28 cellular contexts compared by ENCODE assay signal in genomic region chr5:99651296-99651695, GRCh38.
"Had no signal": no experiment of that assay in that cellular context is flagged by ENCODE, and none has a peak within 500 bp of the region (broad histone marks: within the 10 kb centered on the region; RNA-seq: fewer than 3 reads in every experiment).

No MANE protein-coding gene starts in this region.

- H3K36me3 ChIP-seq: neural progenitor cell, ovary, spleen, suprapubic skin, tibial artery, transverse colon, upper lobe of right lung, uterus had no signal

- H3K4me2 ChIP-seq: neural progenitor cell, smooth muscle cell had no signal

- H3K4me1 ChIP-seq: neural progenitor cell, parathyroid adenoma, psoas muscle, spleen, suprapubic skin, testis, tibial artery, transverse colon, upper lobe of right lung, uterus had no signal

- H3K79me2 ChIP-seq: parathyroid adenoma had no signal

- DNase-seq: natural killer cell; occipital lobe; ovary; posterior cingulate gyrus; psoas muscle; right cardiac atrium; spleen; stimulated activated CD4-positive, alpha-beta T cell treated with anti-CD3 and anti-CD28 coated beads, Interleukin-12 subunit alpha, Interleukin-12 subunit beta, amount 100 ng/mL, for 4 hours; stimulated activated CD4-positive, alpha-beta T cell treated with anti-CD3 and anti-CD28 coated beads, Interleukin-1b, Interleukin-23, amount 100 ng/mL, for 48 hours; stimulated activated CD4-positive, alpha-beta T cell treated with anti-CD3 and anti-CD28 coated beads, Interleukin-4, amount 100 ng/mL, for 1 hour; stimulated activated CD4-positive, alpha-beta T cell treated with anti-CD3 and anti-CD28 coated beads, Interleukin-4, amount 100 ng/mL, for 4 hours; stimulated activated CD8-positive, alpha-beta memory T cell treated with anti-CD3 and anti-CD28 coated beads, Interleukin-4, amount 100 ng/mL, for 48 hours; stimulated activated naive CD4-positive, alpha-beta T cell; stimulated activated naive CD8-positive, alpha-beta T cell treated with anti-CD3 and anti-CD28 coated beads, Interleukin-15, amount 100 ng/mL, for 72 hours; stimulated activated naive CD8-positive, alpha-beta T cell treated with anti-CD3 and anti-CD28 coated beads, Interleukin-15, Interleukin-2, amounts not matched to agents 100 U/mL and 50 U/mL, for 24 hours; substantia nigra; testis; tibial artery; transverse colon; upper lobe of right lung; uterus had no signal

- H3K9ac ChIP-seq: neural progenitor cell, parathyroid adenoma had no signal

- H2AFZ ChIP-seq: neural progenitor cell, parathyroid adenoma had no signal

- H3K27me3 ChIP-seq: neural progenitor cell, spleen, suprapubic skin, testis, tibial artery, transverse colon, upper lobe of right lung, uterus had no signal

- H3K9me3 ChIP-seq: ovary, psoas muscle, spleen, suprapubic skin, testis, tibial artery, transverse colon, upper lobe of right lung, uterus had no signal

- H3K27ac ChIP-seq: neural progenitor cell, ovary, parathyroid adenoma, psoas muscle, skin epidermis, spleen, suprapubic skin, testis, tibial artery, transverse colon, upper lobe of right lung, uterus had no signal

- ATAC-seq: natural killer cell; psoas muscle; right cardiac atrium; sciatic nerve; stimulated activated memory B cell treated with anti-CD40 and anti-IgM and Interleukin-4, amounts not matched to agents 10 μg/mL and 1 μg/mL and 100 μg/mL, for 72 hours; stimulated activated naive CD8-positive, alpha-beta T cell treated with anti-CD3 and anti-CD28 coated beads, Interleukin-15, amount 100 ng/mL, for 72 hours; stimulated activated naive CD8-positive, alpha-beta T cell treated with anti-CD3 and anti-CD28 coated beads, Interleukin-15, Interleukin-2, amounts not matched to agents 100 U/mL and 50 U/mL, for 24 hours; upper lobe of right lung had no signal

- H3K4me3 ChIP-seq: neural progenitor cell, ovary, psoas muscle, skin epidermis, smooth muscle cell, spleen, suprapubic skin, testis, tibial artery, transverse colon, upper lobe of right lung, uterus had no signal
